1 cellular context compared by ENCODE assay signal in the genomic region with DNA sequence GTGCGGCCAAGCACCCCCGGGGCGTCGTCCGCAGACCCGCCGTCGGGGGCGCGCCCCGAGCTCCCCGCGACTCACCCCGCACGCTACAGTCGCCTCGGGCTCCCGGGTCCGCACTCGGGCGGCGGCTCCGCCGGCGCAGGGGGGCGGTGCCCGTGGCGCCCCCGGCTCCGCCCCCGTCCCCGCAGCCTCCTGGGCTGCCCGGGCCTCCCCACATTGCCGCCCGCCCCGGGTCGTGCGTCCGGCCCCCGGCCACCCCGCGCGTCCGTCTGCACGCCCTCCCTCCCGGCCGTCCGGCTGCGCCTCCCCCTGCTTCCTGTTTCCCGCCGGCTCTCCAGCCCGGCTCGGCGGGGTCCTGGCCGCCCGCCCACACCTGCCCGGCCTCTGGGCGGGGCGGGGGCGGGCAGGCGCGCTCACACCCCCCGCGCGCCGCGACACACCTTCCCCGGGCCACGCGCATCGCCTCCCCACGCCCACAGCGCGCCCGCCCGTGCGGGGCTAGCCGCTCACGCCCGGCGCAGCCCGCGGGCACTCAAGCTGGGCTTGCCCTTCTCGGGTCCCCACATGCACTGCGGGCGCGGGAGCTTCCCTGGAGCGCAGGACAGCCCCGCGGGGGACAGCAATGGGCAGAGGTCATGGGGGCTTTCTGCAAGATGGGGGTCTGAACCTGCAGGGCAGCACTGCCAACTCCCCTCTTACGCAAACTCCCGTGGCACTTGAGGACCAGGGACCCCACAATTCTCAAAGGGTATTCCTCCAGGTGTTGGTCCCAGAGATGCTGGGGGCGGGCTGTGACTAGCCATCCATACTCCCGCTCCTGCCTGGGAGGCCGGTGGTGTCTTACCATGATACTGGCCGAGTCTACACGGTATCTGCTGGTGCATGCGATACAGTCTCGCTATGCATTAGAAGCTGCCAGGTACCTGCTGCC.
TF ChIP-seq lines count a peak whose summit lies in the region.

A gene with protein sequence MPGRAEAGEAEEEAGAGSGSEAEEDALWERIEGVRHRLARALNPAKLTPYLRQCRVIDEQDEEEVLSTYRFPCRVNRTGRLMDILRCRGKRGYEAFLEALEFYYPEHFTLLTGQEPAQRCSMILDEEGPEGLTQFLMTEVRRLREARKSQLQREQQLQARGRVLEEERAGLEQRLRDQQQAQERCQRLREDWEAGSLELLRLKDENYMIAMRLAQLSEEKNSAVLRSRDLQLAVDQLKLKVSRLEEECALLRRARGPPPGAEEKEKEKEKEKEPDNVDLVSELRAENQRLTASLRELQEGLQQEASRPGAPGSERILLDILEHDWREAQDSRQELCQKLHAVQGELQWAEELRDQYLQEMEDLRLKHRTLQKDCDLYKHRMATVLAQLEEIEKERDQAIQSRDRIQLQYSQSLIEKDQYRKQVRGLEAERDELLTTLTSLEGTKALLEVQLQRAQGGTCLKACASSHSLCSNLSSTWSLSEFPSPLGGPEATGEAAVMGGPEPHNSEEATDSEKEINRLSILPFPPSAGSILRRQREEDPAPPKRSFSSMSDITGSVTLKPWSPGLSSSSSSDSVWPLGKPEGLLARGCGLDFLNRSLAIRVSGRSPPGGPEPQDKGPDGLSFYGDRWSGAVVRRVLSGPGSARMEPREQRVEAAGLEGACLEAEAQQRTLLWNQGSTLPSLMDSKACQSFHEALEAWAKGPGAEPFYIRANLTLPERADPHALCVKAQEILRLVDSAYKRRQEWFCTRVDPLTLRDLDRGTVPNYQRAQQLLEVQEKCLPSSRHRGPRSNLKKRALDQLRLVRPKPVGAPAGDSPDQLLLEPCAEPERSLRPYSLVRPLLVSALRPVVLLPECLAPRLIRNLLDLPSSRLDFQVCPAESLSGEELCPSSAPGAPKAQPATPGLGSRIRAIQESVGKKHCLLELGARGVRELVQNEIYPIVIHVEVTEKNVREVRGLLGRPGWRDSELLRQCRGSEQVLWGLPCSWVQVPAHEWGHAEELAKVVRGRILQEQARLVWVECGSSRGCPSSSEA (minus strand): TSS at position 148 of the 928 bp plus-strand sequence. CDS start 215 bp downstream, outside the sequence.

TF ChIP-seq in HepG2, 621 proteins besides CTCF, POLR2A, EP300 and RAD21 (continues in another document):
- TF ChIP-seq BRCA1 (CRISPR knock-in tag; IDR thresholded peaks at IDR 0.05): no peak
- no peak for TF ChIP-seq ZNF761 (CRISPR knock-in tag; conservative IDR thresholded peaks at IDR 0.05)
- 0 out of 2 replicates have a peak, but pooled peaks have one; percentile 10 for TF ChIP-seq ZBTB7B (CRISPR knock-in tag; IDR thresholded peaks at IDR 0.05)
- TF ChIP-seq PRMT3 (CRISPR knock-in tag; IDR thresholded peaks at IDR 0.05; ENCODE audit: borderline replicate concordance, low read depth): no peak
- TF ChIP-seq, protein P1, sequence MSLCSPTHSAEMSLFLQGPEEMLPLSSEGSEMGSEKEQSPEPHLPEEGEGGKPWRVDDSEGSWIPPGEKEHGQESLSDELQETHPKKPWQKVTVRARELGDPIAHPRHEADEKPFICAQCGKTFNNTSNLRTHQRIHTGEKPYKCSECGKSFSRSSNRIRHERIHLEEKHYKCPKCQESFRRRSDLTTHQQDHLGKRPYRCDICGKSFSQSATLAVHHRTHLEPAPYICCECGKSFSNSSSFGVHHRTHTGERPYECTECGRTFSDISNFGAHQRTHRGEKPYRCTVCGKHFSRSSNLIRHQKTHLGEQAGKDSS (CRISPR knock-in tag; IDR thresholded peaks at IDR 0.05; ENCODE audit: borderline replicate concordance, low read depth): 0 out of 2 replicates have a peak, but pooled peaks have one; percentile 67
- TF ChIP-seq ZNF574 (CRISPR knock-in tag; IDR thresholded peaks at IDR 0.05): peak; percentile 22; the same call in 1 of the 2 replicates
- no peak for TF ChIP-seq ZNF362 (CRISPR knock-in tag; IDR thresholded peaks at IDR 0.05; ENCODE audit: borderline replicate concordance)
- no peak for TF ChIP-seq KMT2B (CRISPR knock-in tag; IDR thresholded peaks at IDR 0.05)
- peak; percentile 9 for TF ChIP-seq SKI (IDR thresholded peaks at IDR 0.05; ENCODE audit: partially characterized antibody)
- peak; percentile 90 for TF ChIP-seq ZBTB2 (CRISPR knock-in tag; IDR thresholded peaks at IDR 0.05; ENCODE audit: low read depth)
- TF ChIP-seq GABPA (IDR thresholded peaks at IDR 0.05; ENCODE audit: low read depth, low read length): peak; percentile 62
- TF ChIP-seq GABPA (CRISPR knock-in tag; IDR thresholded peaks at IDR 0.05; ENCODE audit: low read depth): 0 out of 2 replicates have a peak, but pooled peaks have one; percentile 26
- 0 out of 2 replicates have a peak, but pooled peaks have one; percentile 14 for TF ChIP-seq THAP11 (CRISPR knock-in tag; IDR thresholded peaks at IDR 0.05)
- 0 out of 2 replicates have a peak, but pooled peaks have one; percentile 81 for TF ChIP-seq ARNT2 (CRISPR knock-in tag; IDR thresholded peaks at IDR 0.05; ENCODE audit: low read depth)
- TF ChIP-seq ZNF674 (CRISPR knock-in tag; IDR thresholded peaks at IDR 0.05; ENCODE audit: low read depth): 0 out of 2 replicates have a peak, but pooled peaks have one; percentile 9
- 0 out of 2 replicates have a peak, but pooled peaks have one; percentile 19 for TF ChIP-seq ZNF589 (CRISPR knock-in tag; conservative IDR thresholded peaks at IDR 0.05)
- peak; percentile 28; the same call in 1 of the 2 replicates for TF ChIP-seq ZNF446 (CRISPR knock-in tag; IDR thresholded peaks at IDR 0.05)
- 0 out of 2 replicates have a peak, but pooled peaks have one; percentile 35 for TF ChIP-seq ZNF558 (CRISPR knock-in tag; IDR thresholded peaks at IDR 0.05; ENCODE audit: borderline replicate concordance)
- TF ChIP-seq ZSCAN31 (CRISPR knock-in tag; IDR thresholded peaks at IDR 0.05; ENCODE audit: low read depth): no peak
- TF ChIP-seq HMGA1 (CRISPR knock-in tag; conservative IDR thresholded peaks at IDR 0.05): no peak
- TF ChIP-seq SSRP1 (CRISPR knock-in tag; IDR thresholded peaks at IDR 0.05): no peak
- no peak for TF ChIP-seq HCFC1 (IDR thresholded peaks at IDR 0.05; ENCODE audit: low read depth, low read length)
- no peak for TF ChIP-seq ZNF17 (CRISPR knock-in tag; IDR thresholded peaks at IDR 0.05)
- TF ChIP-seq, protein P2, sequence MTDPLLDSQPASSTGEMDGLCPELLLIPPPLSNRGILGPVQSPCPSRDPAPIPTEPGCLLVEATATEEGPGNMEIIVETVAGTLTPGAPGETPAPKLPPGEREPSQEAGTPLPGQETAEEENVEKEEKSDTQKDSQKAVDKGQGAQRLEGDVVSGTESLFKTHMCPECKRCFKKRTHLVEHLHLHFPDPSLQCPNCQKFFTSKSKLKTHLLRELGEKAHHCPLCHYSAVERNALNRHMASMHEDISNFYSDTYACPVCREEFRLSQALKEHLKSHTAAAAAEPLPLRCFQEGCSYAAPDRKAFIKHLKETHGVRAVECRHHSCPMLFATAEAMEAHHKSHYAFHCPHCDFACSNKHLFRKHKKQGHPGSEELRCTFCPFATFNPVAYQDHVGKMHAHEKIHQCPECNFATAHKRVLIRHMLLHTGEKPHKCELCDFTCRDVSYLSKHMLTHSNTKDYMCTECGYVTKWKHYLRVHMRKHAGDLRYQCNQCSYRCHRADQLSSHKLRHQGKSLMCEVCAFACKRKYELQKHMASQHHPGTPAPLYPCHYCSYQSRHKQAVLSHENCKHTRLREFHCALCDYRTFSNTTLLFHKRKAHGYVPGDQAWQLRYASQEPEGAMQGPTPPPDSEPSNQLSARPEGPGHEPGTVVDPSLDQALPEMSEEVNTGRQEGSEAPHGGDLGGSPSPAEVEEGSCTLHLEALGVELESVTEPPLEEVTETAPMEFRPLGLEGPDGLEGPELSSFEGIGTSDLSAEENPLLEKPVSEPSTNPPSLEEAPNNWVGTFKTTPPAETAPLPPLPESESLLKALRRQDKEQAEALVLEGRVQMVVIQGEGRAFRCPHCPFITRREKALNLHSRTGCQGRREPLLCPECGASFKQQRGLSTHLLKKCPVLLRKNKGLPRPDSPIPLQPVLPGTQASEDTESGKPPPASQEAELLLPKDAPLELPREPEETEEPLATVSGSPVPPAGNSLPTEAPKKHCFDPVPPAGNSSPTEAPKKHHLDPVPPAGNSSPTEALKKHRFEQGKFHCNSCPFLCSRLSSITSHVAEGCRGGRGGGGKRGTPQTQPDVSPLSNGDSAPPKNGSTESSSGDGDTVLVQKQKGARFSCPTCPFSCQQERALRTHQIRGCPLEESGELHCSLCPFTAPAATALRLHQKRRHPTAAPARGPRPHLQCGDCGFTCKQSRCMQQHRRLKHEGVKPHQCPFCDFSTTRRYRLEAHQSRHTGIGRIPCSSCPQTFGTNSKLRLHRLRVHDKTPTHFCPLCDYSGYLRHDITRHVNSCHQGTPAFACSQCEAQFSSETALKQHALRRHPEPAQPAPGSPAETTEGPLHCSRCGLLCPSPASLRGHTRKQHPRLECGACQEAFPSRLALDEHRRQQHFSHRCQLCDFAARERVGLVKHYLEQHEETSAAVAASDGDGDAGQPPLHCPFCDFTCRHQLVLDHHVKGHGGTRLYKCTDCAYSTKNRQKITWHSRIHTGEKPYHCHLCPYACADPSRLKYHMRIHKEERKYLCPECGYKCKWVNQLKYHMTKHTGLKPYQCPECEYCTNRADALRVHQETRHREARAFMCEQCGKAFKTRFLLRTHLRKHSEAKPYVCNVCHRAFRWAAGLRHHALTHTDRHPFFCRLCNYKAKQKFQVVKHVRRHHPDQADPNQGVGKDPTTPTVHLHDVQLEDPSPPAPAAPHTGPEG (CRISPR knock-in tag; IDR thresholded peaks at IDR 0.05): 0 out of 2 replicates have a peak, but pooled peaks have one; percentile 12
- TF ChIP-seq PRPF4 (IDR thresholded peaks at IDR 0.05; ENCODE audit: low read depth, low read length, poor library complexity, severe bottlenecking): no peak
- no peak for TF ChIP-seq DMAP1 (CRISPR knock-in tag; IDR thresholded peaks at IDR 0.05)
- no peak for TF ChIP-seq SNAPC2 (CRISPR knock-in tag; IDR thresholded peaks at IDR 0.05)
- TF ChIP-seq FOSL1 (CRISPR knock-in tag; IDR thresholded peaks at IDR 0.05; ENCODE audit: borderline replicate concordance): no peak
- TF ChIP-seq, protein P3, sequence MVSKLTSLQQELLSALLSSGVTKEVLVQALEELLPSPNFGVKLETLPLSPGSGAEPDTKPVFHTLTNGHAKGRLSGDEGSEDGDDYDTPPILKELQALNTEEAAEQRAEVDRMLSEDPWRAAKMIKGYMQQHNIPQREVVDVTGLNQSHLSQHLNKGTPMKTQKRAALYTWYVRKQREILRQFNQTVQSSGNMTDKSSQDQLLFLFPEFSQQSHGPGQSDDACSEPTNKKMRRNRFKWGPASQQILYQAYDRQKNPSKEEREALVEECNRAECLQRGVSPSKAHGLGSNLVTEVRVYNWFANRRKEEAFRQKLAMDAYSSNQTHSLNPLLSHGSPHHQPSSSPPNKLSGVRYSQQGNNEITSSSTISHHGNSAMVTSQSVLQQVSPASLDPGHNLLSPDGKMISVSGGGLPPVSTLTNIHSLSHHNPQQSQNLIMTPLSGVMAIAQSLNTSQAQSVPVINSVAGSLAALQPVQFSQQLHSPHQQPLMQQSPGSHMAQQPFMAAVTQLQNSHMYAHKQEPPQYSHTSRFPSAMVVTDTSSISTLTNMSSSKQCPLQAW (CRISPR knock-in tag; IDR thresholded peaks at IDR 0.05): no peak
- no peak for TF ChIP-seq JUND (CRISPR knock-in tag; IDR thresholded peaks at IDR 0.05)
- TF ChIP-seq ZNF44 (CRISPR knock-in tag; IDR thresholded peaks at IDR 0.05): no peak
- no peak for TF ChIP-seq MLLT10 (CRISPR knock-in tag; IDR thresholded peaks at IDR 0.05)
- 0 out of 2 replicates have a peak, but pooled peaks have one; percentile 35 for TF ChIP-seq ARHGAP35 (CRISPR knock-in tag; IDR thresholded peaks at IDR 0.05; ENCODE audit: borderline replicate concordance)
- TF ChIP-seq RARG (CRISPR knock-in tag; IDR thresholded peaks at IDR 0.05; ENCODE audit: low read depth): no peak
- TF ChIP-seq HNF4G (IDR thresholded peaks at IDR 0.05; ENCODE audit: borderline replicate concordance, low read depth, low read length): no peak
- no peak for TF ChIP-seq HNF4G (CRISPR knock-in tag; IDR thresholded peaks at IDR 0.05; ENCODE audit: borderline replicate concordance, low read depth)
- no peak for TF ChIP-seq ZNF337 (CRISPR knock-in tag; IDR thresholded peaks at IDR 0.05; ENCODE audit: borderline replicate concordance, low read depth)
- TF ChIP-seq ZNF225 (CRISPR knock-in tag; IDR thresholded peaks at IDR 0.05): no peak
- no peak for TF ChIP-seq CCDC6 (CRISPR knock-in tag; IDR thresholded peaks at IDR 0.05)
- TF ChIP-seq ZMYM2 (CRISPR knock-in tag; IDR thresholded peaks at IDR 0.05): no peak
- 0 out of 2 replicates have a peak, but pooled peaks have one; percentile 57 for TF ChIP-seq ZSCAN29 (CRISPR knock-in tag; conservative IDR thresholded peaks at IDR 0.05)
- TF ChIP-seq THYN1 (CRISPR knock-in tag; IDR thresholded peaks at IDR 0.05; ENCODE audit: borderline replicate concordance, low read depth): no peak
- TF ChIP-seq ZNF772 (CRISPR knock-in tag; IDR thresholded peaks at IDR 0.05): no peak
